In the genomic region with DNA sequence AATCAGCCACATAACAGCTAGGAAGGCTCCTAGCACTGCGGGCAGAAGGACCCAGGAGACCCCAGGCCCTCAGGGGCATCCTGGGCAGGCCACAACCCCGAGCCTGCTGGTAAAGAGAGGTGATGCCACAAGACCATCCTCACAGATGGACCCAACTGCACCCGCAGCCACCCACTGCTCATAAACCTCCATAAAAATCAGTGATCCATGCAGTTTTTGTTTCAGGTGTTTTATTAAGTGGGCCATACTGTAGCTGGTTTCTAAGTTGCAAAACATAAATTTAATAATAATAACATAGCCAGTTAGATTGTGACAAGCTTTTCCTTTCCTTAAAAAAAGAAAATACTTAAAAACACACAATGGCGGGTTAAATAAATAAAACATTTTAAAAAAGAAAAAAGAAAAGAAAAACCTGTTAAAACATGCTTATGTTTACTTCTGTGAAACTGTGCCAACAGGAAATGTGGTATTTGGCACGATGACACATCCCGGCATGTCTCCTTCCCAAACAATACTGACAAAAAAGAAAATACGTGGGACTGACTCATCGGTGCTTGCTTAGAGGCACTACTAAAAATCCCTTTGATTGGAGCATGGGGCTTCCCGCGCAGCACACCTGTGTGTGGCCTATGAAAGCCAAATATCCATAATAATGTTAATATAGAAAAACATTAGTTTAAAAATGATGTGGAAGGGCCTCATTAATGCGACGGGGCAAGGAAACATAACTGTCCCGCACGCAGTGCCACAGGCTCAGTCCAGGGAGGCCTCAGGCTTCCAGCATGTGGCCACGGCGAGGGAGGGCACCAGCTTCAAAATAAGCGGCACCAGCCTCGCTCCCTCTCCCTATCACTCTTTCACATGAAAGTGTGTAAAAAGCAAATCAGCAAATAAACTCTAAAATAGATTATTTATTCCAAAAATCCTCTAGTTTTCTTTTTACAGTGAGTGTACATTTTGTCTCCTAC, we compare ENCODE assay signal across 8 cellular contexts. TPM values are rescaled to one million over a fixed set of nuclear protein-coding genes. Genes with fewer than 3 reads are reported as not detected.
DNase-seq lines count a peak whose midpoint lies in the region; ATAC-seq, FAIRE-seq and TF ChIP-seq lines count a peak whose summit lies in the region.

No MANE protein-coding gene starts in this region.

- H3K9me3 ChIP-seq in cardiac muscle cell (ENCODE audit: low read depth) (no peaks in the 10 kb centered on the region), Panc1 (ENCODE audit: control insufficient read depth, insufficient read depth, low read depth, low read length) (no peaks in the 10 kb centered on the region), osteoblast (ENCODE audit: low read depth, low read length) (no peaks in the 10 kb centered on the region)

- in situ Hi-C loops in Panc1 (cut with HindIII; ENCODE audit: low pct_unique_long_range_greater_than_20kb, low sequenced_read_pairs) = no loop called here

- H3K36me3 ChIP-seq in cardiac muscle cell = peaks cover 62% of the 10 kb centered on the region
- peaks cover 35% of the 10 kb centered on the region for H3K36me3 ChIP-seq in Panc1 (ENCODE audit: control insufficient read depth, insufficient read depth, low read length)
- H3K36me3 ChIP-seq in osteoblast (ENCODE audit: insufficient read depth, low read length) = peaks cover 62% of the 10 kb centered on the region

- TF ChIP-seq CTCF in cardiac muscle cell (IDR thresholded peaks at IDR 0.05; ENCODE audit: low read depth, low read length) (no peak), Panc1 (IDR thresholded peaks at IDR 0.05) (no peak), osteoblast (IDR thresholded peaks at IDR 0.05; ENCODE audit: extremely low read depth, low read depth, low read length) (no peak)

- H3K4me1 ChIP-seq in cardiac muscle cell (ENCODE audit: low read depth) (no peaks in the 10 kb centered on the region), Panc1 (ENCODE audit: control insufficient read depth, insufficient read depth, low read length) (peaks cover 39% of the 10 kb centered on the region), osteoblast (ENCODE audit: insufficient read depth, low read length) (peaks cover 34% of the 10 kb centered on the region)

- peak overlapping the region; percentile 3 for H3K4me2 ChIP-seq in osteoblast (ENCODE audit: insufficient read depth, low read length)

- DNase-seq in cardiac muscle cell (ENCODE audit: low read depth in 1 of 2, low spot score in 1 of 2) = peak in 1 of 2 donors; percentile 82
- DNase-seq in Right ventricle myocardium superior = no peak
- peak; percentile 94 for DNase-seq in Panc1 (ENCODE audit: low read depth, low spot score)
- DNase-seq in dedifferentiated amniotic fluid mesenchymal stem cell (ENCODE audit: extremely low spot score) = peak; percentile 52
- peak; percentile 85 for DNase-seq in osteoblast (ENCODE audit: insufficient read length, low spot score, missing footprints)
- no peak for DNase-seq in NAMALWA (ENCODE audit: low spot score)
- DNase-seq in GM19239 (ENCODE audit: insufficient read length, low spot score) = no peak
- DNase-seq in NCI-H187 treated with DMSO at 0.1 percent for 48 hours (lab: John Stamatoyannopoulos, UW) = no peak

- H3K4me3 ChIP-seq in cardiac muscle cell (no peak overlapping the region), Panc1 (ENCODE audit: low read depth in 2 of 2, low read length in 2 of 2) (no peak overlapping the region), osteoblast (ENCODE audit: insufficient read depth, low read length) (no peak overlapping the region)

- CTCF ChIA-PET in Panc1 (lab: Charles Lee) = interaction anchor here (0.5 to 2.3 kb wide), 12 partner anchors 17 to 1164 kb away, joined by 3 to 48 read pairs (median 4); partner anchors contain the start of gene TMEM9B

- H4K20me1 ChIP-seq in osteoblast (ENCODE audit: insufficient read depth, low read length) = peaks cover 20% of the 10 kb centered on the region

- no peak for FAIRE-seq in GM19239 (lab: Jason Lieb, UNC)

- POLR2A ChIA-PET in Panc1 (lab: Charles Lee) = interaction anchor here (0.6 to 1.4 kb wide), 4 partner anchors 20 to 339 kb away, joined by 3 to 17 read pairs (median 4); partner anchors contain the start of gene ZNF143

- H3K27me3 ChIP-seq in cardiac muscle cell (no peaks in the 10 kb centered on the region), Panc1 (ENCODE audit: control insufficient read depth, insufficient read depth, low read length) (no peaks in the 10 kb centered on the region), osteoblast (ENCODE audit: insufficient read depth, low read length) (no peaks in the 10 kb centered on the region)

- H3K27ac ChIP-seq in cardiac muscle cell (peak overlapping the region; percentile 54), Panc1 (ENCODE audit: low read length) (peak overlapping the region; percentile 67), osteoblast (ENCODE audit: low read depth, low read length) (peak overlapping the region; percentile 41)

- H2AFZ ChIP-seq in osteoblast (ENCODE audit: low read length) = no peak overlapping the region

- intact Hi-C loops in Right ventricle myocardium superior (cut with DNase I) = no loop called here
- intact Hi-C loops in Panc1 (cut with micrococcal nuclease; ENCODE audit: unreplicated experiment) = loop anchor here (5.0 kb wide), 1 partner anchor 227 kb away; the partner anchor contains the start of gene AKIP1

- BruUV-seq in Panc1 (replicated peaks; lab: Mats Ljungman, UMichigan) = no TSS peak

- ATAC-seq in Right ventricle myocardium superior (ENCODE audit: poor library complexity) = no peak
- peak; percentile 82 for ATAC-seq in Panc1

- no peaks in the 10 kb centered on the region for H3K79me2 ChIP-seq in osteoblast (ENCODE audit: insufficient read depth, low read length)

RNA-seq across cellular contexts. Expression of gene SCUBE2, which starts 47.5 kb away (rescaled TPM):
- total RNA-seq in cardiac muscle cell (0.18 and 0.21 TPM in 2 replicates), Right ventricle myocardium superior (1.9 TPM), Panc1 (2021; ENCODE audit: unreplicated experiment) (2.8 TPM), osteoblast (1.8 and 2.7 TPM in 2 replicates)
- 1.4 TPM in 1 of 2 replicates, not detected in the other for polyA plus RNA-seq in cardiac muscle cell
- 6.2 TPM for polyA plus RNA-seq in Panc1 (2012; ENCODE audit: insufficient read length)

Comparison
In these comparisons a context has a peak if more than half of its experiments do, and no peak if none do; other contexts are left out.
1. DNase-seq: peak in Panc1 (single experiment), dedifferentiated amniotic fluid mesenchymal stem cell (single experiment) and osteoblast (single experiment); none in Right ventricle myocardium superior (single experiment), NAMALWA (single experiment), GM19239 (single experiment) and NCI-H187 treated with DMSO at 0.1 percent for 48 hours (single experiment).
2. Peak in every context shown above with its lines, with median percentiles within 50 percentile points of each other: H3K27ac ChIP-seq.